ENCODE assay signal across 1 cellular context in genomic region chr16:56961851-56962281, GRCh38.
A peak's percentile ranks its signal among the peaks of the same experiment; 100 is the strongest.
TF ChIP-seq lines count a peak whose summit lies in the region.

CETP (plus strand) TSS chr16:56961950; CDS start chr16:56961980, 30 bp downstream.

TF ChIP-seq in K562, 482 proteins besides CTCF, POLR2A, EP300 and RAD21:
- 0 out of 2 replicates have a peak, but pooled peaks have one; percentile 17 for TF ChIP-seq ESRRA (IDR thresholded peaks at IDR 0.05; ENCODE audit: borderline replicate concordance, low read depth)
- no peak for TF ChIP-seq PHB (CRISPR knock-in tag; IDR thresholded peaks at IDR 0.05)
